13 cellular contexts compared by ENCODE assay signal in genomic region chr7:27154369-27154768, GRCh38. TPM values are rescaled to one million over a fixed set of nuclear protein-coding genes. Genes with fewer than 3 reads are reported as not detected.
DNase-seq lines count a peak whose midpoint lies in the region; ATAC-seq and TF ChIP-seq lines count a peak whose summit lies in the region.
"Had no signal": no experiment of that assay in that cellular context is flagged by ENCODE, and none has a peak within 500 bp of the region (broad histone marks: within the 10 kb centered on the region; RNA-seq: fewer than 3 reads in every experiment).

No MANE protein-coding gene starts in this region.

- H4K20me1 ChIP-seq in OCI-LY7 (ENCODE audit: insufficient read depth, low read length) (no peaks in the 10 kb centered on the region), osteoblast (ENCODE audit: insufficient read depth, low read length) (peaks cover 9% of the 10 kb centered on the region)

- H3K4me2 ChIP-seq in OCI-LY7 (ENCODE audit: low read length) (peak overlapping the region; percentile 84), osteoblast (ENCODE audit: insufficient read depth, low read length) (no peak overlapping the region)
- H3K4me2 ChIP-seq: SK-N-SH had no signal

- H3K9ac ChIP-seq in endodermal cell (ENCODE audit: extremely low read depth, low read length, poor library complexity, severe bottlenecking), result no peak overlapping the region
- H3K9ac ChIP-seq: SK-N-SH had no signal

- TF ChIP-seq CTCF in OCI-LY7 (conservative IDR thresholded peaks at IDR 0.05; ENCODE audit: low read length) (no peak), endodermal cell (conservative IDR thresholded peaks at IDR 0.05) (no peak), osteoblast (IDR thresholded peaks at IDR 0.05; ENCODE audit: extremely low read depth, low read depth, low read length) (no peak)

- no peak overlapping the region for H3K4me3 Mint-ChIP-seq in endodermal cell

- peaks cover 100% of the 10 kb centered on the region for H3K27me3 Mint-ChIP-seq in endodermal cell (ENCODE audit: insufficient read depth)

- no peak for ATAC-seq in HG03460 (IDR thresholded peaks at IDR 0.05; ENCODE audit: unreplicated experiment)

- H3K27ac ChIP-seq in OCI-LY7 (ENCODE audit: low read depth, low read length, poor library complexity, severe bottlenecking) (no peak overlapping the region), endodermal cell (ENCODE audit: low read depth, low read length) (no peak overlapping the region), osteoblast (ENCODE audit: low read depth, low read length) (no peak overlapping the region), SJCRH30 (no peak overlapping the region)

- CTCF ChIA-PET in OCI-LY7 (lab: Charles Lee; ENCODE audit: unreplicated experiment), result no interaction called here

- H3K36me3 ChIP-seq in OCI-LY7 (ENCODE audit: insufficient read depth, low read length), result no peaks in the 10 kb centered on the region
- no peaks in the 10 kb centered on the region for H3K36me3 ChIP-seq in endodermal cell (ENCODE audit: control insufficient read depth, insufficient read depth, low read length)
- peaks cover 4% of the 10 kb centered on the region for H3K36me3 ChIP-seq in osteoblast (ENCODE audit: insufficient read depth, low read length)
- H3K36me3 ChIP-seq in SJCRH30, result no peaks in the 10 kb centered on the region
- H3K36me3 ChIP-seq: spleen had no signal

- H3K4me1 ChIP-seq in OCI-LY7 (ENCODE audit: insufficient read depth, low read length, poor library complexity, severe bottlenecking) (peaks cover 41% of the 10 kb centered on the region), endodermal cell (ENCODE audit: control insufficient read depth, insufficient read depth, low read length) (no peaks in the 10 kb centered on the region), osteoblast (ENCODE audit: insufficient read depth, low read length) (peaks cover 36% of the 10 kb centered on the region), SJCRH30 (peaks cover 3% of the 10 kb centered on the region; the same call in 1 of the 2 replicates)

- WGBS in endodermal cell (ENCODE audit: insufficient coverage in 1 of 2, insufficient read length in 1 of 2), 2 experiments, result 44 to 67% methylated on average over 1 to 10 of the region's 10 CpGs

- intact Hi-C loops in OCI-LY7 (cut with micrococcal nuclease; ENCODE audit: unreplicated experiment), result loop anchor here (10.0 kb wide), 1 partner anchor 1260 kb away; no protein-coding TSS in a partner anchor

- BruUV-seq in OCI-LY7 (replicated peaks; lab: Mats Ljungman, UMichigan), result no TSS peak

- H3K27ac Mint-ChIP-seq in endodermal cell, result no peak overlapping the region

- no peaks in the 10 kb centered on the region for H3K9me2 ChIP-seq in OCI-LY7 (ENCODE audit: insufficient read depth, low read length)
- H3K9me2 ChIP-seq: SK-N-SH had no signal

- DNase-seq in D341Med (ENCODE audit: low spot score) (peak; percentile 21), OCI-LY7 (ENCODE audit: low spot score) (no peak), endodermal cell (peak; percentile 36), osteoblast (ENCODE audit: insufficient read length, low spot score, missing footprints) (peak; percentile 8), NCI-H774 (lab: John Stamatoyannopoulos, UW) (no peak), SJCRH30 (no peak), NCI-H1436 (lab: John Stamatoyannopoulos, UW) (no peak)
- DNase-seq: COR-L47, NCI-H146, SK-N-SH, trophoblast cell had no signal

- H3K36me3 Mint-ChIP-seq in endodermal cell (ENCODE audit: low read depth), result peaks cover 2% of the 10 kb centered on the region

- H3K9me3 ChIP-seq in OCI-LY7 (ENCODE audit: low read length), result no peaks in the 10 kb centered on the region
- peaks cover 38% of the 10 kb centered on the region for H3K9me3 ChIP-seq in endodermal cell (ENCODE audit: control insufficient read depth, low read length)
- H3K9me3 ChIP-seq in osteoblast (ENCODE audit: low read depth, low read length), result no peaks in the 10 kb centered on the region
- no peaks in the 10 kb centered on the region for H3K9me3 ChIP-seq in SJCRH30 (replicated peaks)
- H3K9me3 ChIP-seq: SK-N-SH had no signal

- H3K9me3 Mint-ChIP-seq in endodermal cell, result peaks cover 43% of the 10 kb centered on the region

- POLR2A ChIA-PET in OCI-LY7 (lab: Charles Lee), result no interaction called here

- no peaks in the 10 kb centered on the region for H3K4me1 Mint-ChIP-seq in endodermal cell

- H3K27me3 ChIP-seq in endodermal cell (ENCODE audit: control insufficient read depth, insufficient read depth, low read length, poor library complexity, severe bottlenecking), result peaks cover 100% of the 10 kb centered on the region
- H3K27me3 ChIP-seq in osteoblast (ENCODE audit: insufficient read depth, low read length), result no peaks in the 10 kb centered on the region
- no peaks in the 10 kb centered on the region for H3K27me3 ChIP-seq in SJCRH30

- H2AFZ ChIP-seq in OCI-LY7 (ENCODE audit: low read length) (no peak overlapping the region), osteoblast (ENCODE audit: low read length) (no peak overlapping the region)

- H3K79me2 ChIP-seq in OCI-LY7 (ENCODE audit: insufficient read depth, low read depth, low read length) (peaks cover 7% of the 10 kb centered on the region; the same call in 1 of the 2 replicates), osteoblast (ENCODE audit: insufficient read depth, low read length) (peaks cover 64% of the 10 kb centered on the region)

- H3K4me3 ChIP-seq in OCI-LY7 (ENCODE audit: low read depth, low read length, poor library complexity, severe bottlenecking) (no peak overlapping the region), endodermal cell (ENCODE audit: low read length) (no peak overlapping the region), osteoblast (ENCODE audit: insufficient read depth, low read length) (no peak overlapping the region), SJCRH30 (no peak overlapping the region)

RNA-seq across cellular contexts. Expression of gene HOXA3, which starts 2.0 kb away (rescaled TPM):
- 0.41 TPM in 1 of 2 replicates, not detected in the other for total RNA-seq in OCI-LY7 (2014; rRNA removed; shearing (Covaris generic))
- total RNA-seq in OCI-LY7 (2022), result 2.6 and 2.7 TPM in 2 replicates
- not detected for total RNA-seq in endodermal cell
- 19.4 TPM for polyA plus RNA-seq in endodermal cell (2013, experiment 1 of 2)
- polyA plus RNA-seq in endodermal cell (2013, experiment 2 of 2), result 15.9 TPM
- 3.5 and 4.0 TPM in 2 replicates for total RNA-seq in osteoblast
- 12.0 and 12.2 TPM in 2 replicates for total RNA-seq in SJCRH30 (2014; rRNA removed; shearing (Covaris generic))

RNA-seq across cellular contexts. Expression of gene HOXA7, which starts 2.1 kb away (rescaled TPM):
- 4.1 and 6.0 TPM in 2 replicates for total RNA-seq in OCI-LY7 (2014; rRNA removed; shearing (Covaris generic))
- total RNA-seq in OCI-LY7 (2022) (0.42 and 1.2 TPM in 2 replicates), endodermal cell (not detected), osteoblast (3.6 and 4.4 TPM in 2 replicates)
- 7.1 TPM for polyA plus RNA-seq in endodermal cell (2013, experiment 1 of 2)
- 2.9 TPM for polyA plus RNA-seq in endodermal cell (2013, experiment 2 of 2)
- 38.6 and 40.4 TPM in 2 replicates for total RNA-seq in SJCRH30 (2014; rRNA removed; shearing (Covaris generic))
- polyA plus RNA-seq: SK-N-SH had no signal

RNA-seq across cellular contexts. Expression of gene HOXA6, which starts 6.8 kb away (rescaled TPM):
- 4.1 and 6.7 TPM in 2 replicates for total RNA-seq in OCI-LY7 (2014; rRNA removed; shearing (Covaris generic))
- total RNA-seq in OCI-LY7 (2022) (10.2 and 12.0 TPM in 2 replicates), endodermal cell (not detected), osteoblast (5.0 and 7.6 TPM in 2 replicates)
- 8.6 TPM for polyA plus RNA-seq in endodermal cell (2013, experiment 1 of 2)
- polyA plus RNA-seq in endodermal cell (2013, experiment 2 of 2), result 5.5 TPM
- 3.8 and 4.6 TPM in 2 replicates for total RNA-seq in SJCRH30 (2014; rRNA removed; shearing (Covaris generic))
- polyA plus RNA-seq: SK-N-SH had no signal

RNA-seq across cellular contexts. Expression of gene HOXA5, which starts 10.9 kb away (rescaled TPM):
- total RNA-seq in OCI-LY7 (2014; rRNA removed; shearing (Covaris generic)), result 3.4 and 17.5 TPM in 2 replicates
- 7.4 and 7.9 TPM in 2 replicates for total RNA-seq in OCI-LY7 (2022)
- not detected for total RNA-seq in endodermal cell
- 11.4 TPM for polyA plus RNA-seq in endodermal cell (2013, experiment 1 of 2)
- 5.3 TPM for polyA plus RNA-seq in endodermal cell (2013, experiment 2 of 2)
- 3.2 and 5.8 TPM in 2 replicates for total RNA-seq in osteoblast
- total RNA-seq in SJCRH30 (2014; rRNA removed; shearing (Covaris generic)), result 10.4 and 11.9 TPM in 2 replicates
- polyA plus RNA-seq: SK-N-SH had no signal

RNA-seq across cellular contexts. Expression of gene HOXA9, which starts 11.0 kb away (rescaled TPM):
- not detected in 2 replicates for total RNA-seq in OCI-LY7 (2014; rRNA removed; shearing (Covaris generic))
- total RNA-seq in OCI-LY7 (2022) (not detected in 2 replicates), endodermal cell (not detected), osteoblast (15.3 and 19.5 TPM in 2 replicates)
- polyA plus RNA-seq in endodermal cell (2013, experiment 1 of 2), result 23.9 TPM
- polyA plus RNA-seq in endodermal cell (2013, experiment 2 of 2), result 14.3 TPM
- total RNA-seq in SJCRH30 (2014; rRNA removed; shearing (Covaris generic)), result 0.10 and 0.30 TPM in 2 replicates
- polyA plus RNA-seq: SK-N-SH had no signal

Comparison
In these comparisons a context has a peak if more than half of its experiments do, and no peak if none do; other contexts are left out.
1. DNase-seq: peak in D341Med (single experiment), endodermal cell (single experiment) and osteoblast (single experiment); none in OCI-LY7 (single experiment), NCI-H774 (single experiment), SJCRH30 (0 of 2) and NCI-H1436 (single experiment).